11 cellular contexts compared by ENCODE assay signal in genomic region chr2:188786368-188786781, GRCh38.
DNase-seq lines count a peak whose midpoint lies in the region; ATAC-seq and TF ChIP-seq lines count a peak whose summit lies in the region.
"Had no signal": no experiment of that assay in that cellular context is flagged by ENCODE, and none has a peak within 500 bp of the region (broad histone marks: within the 10 kb centered on the region; RNA-seq: fewer than 3 reads in every experiment).

No MANE protein-coding gene starts in this region.

- intact Hi-C loops in lower lobe of right lung (cut with DNase I) = no loop called here
- intact Hi-C loops in thyroid gland (cut with DNase I) = no loop called here
- intact Hi-C loops in head of caudate nucleus (cut with DNase I) = no loop called here

- ATAC-seq in lower lobe of right lung (peak in 1 of 2 donors; percentile 50), GM21528 (IDR thresholded peaks at IDR 0.05; ENCODE audit: low FRiP score, unreplicated experiment) (no peak), GM18870 (IDR thresholded peaks at IDR 0.05; ENCODE audit: unreplicated experiment) (no peak)

- WGBS in thyroid gland, 2 donors = 42 to 51% methylated on average over 3 of the region's 3 CpGs

- H3K36me3 ChIP-seq in MG63 = no peaks in the 10 kb centered on the region
- no peaks in the 10 kb centered on the region for H3K36me3 ChIP-seq in lower lobe of right lung
- H3K36me3 ChIP-seq in thyroid gland = no peaks in the 10 kb centered on the region

- TF ChIP-seq CTCF in choroid plexus epithelial cell (conservative IDR thresholded peaks at IDR 0.05; ENCODE audit: low read depth, low read length) (no peak), lower lobe of right lung (IDR thresholded peaks at IDR 0.05) (no peak), thyroid gland (IDR thresholded peaks at IDR 0.05) (no peak)

- H3K27me3 ChIP-seq in MG63 (no peaks in the 10 kb centered on the region), lower lobe of right lung (ENCODE audit: low read depth) (no peaks in the 10 kb centered on the region), thyroid gland (no peaks in the 10 kb centered on the region)
- H3K27me3 ChIP-seq: testis had no signal

- no peak overlapping the region for H3K4me3 ChIP-seq in MG63
- no peak overlapping the region for H3K4me3 ChIP-seq in choroid plexus epithelial cell (ENCODE audit: low read depth, low read length)
- H3K4me3 ChIP-seq in lower lobe of right lung = no peak overlapping the region
- H3K4me3 ChIP-seq in thyroid gland (replicated peaks in 1 of 3) = no peak overlapping the region
- H3K4me3 ChIP-seq: testis had no signal

- H3K27ac ChIP-seq in lower lobe of right lung (peak overlapping the region; percentile 39), thyroid gland (peak overlapping the region; percentile 70 to 89 (median 83))

- TF ChIP-seq POLR2A in thyroid gland (IDR thresholded peaks at IDR 0.05) = no peak

- H3K9me3 ChIP-seq in MG63 (no peaks in the 10 kb centered on the region), lower lobe of right lung (no peaks in the 10 kb centered on the region), thyroid gland (no peaks in the 10 kb centered on the region)
- H3K9me3 ChIP-seq: testis had no signal

- DNase-seq in MG63 (peak; percentile 53), choroid plexus epithelial cell (ENCODE audit: low read depth) (peak; percentile 83), lower lobe of right lung (no peak), thyroid gland (peak in 1 of 2 donors; percentile 5), head of caudate nucleus (no peak), NCI-H1930 (lab: John Stamatoyannopoulos, UW) (no peak)
- DNase-seq: NCI-H146, T-helper 2 cell, testis had no signal

- no peaks in the 10 kb centered on the region for H3K4me1 ChIP-seq in lower lobe of right lung
- peaks cover 11 to 31% of the 10 kb centered on the region in 2 donors for H3K4me1 ChIP-seq in thyroid gland

Comparison
In these comparisons a context has a peak if more than half of its experiments do, and no peak if none do; other contexts are left out.
1. DNase-seq: peak in MG63 (single experiment) and choroid plexus epithelial cell (single experiment); none in lower lobe of right lung (single experiment), head of caudate nucleus (0 of 42) and NCI-H1930 (0 of 2).